Comparison of ENCODE assay signal across 6 cellular contexts in genomic region chr17:8189041-8189710, GRCh38. TPM values are rescaled to one million over a fixed set of nuclear protein-coding genes. Genes with fewer than 3 reads are reported as not detected.
A peak's percentile ranks its signal among the peaks of the same experiment; 100 is the strongest.
DNase-seq lines count a peak whose midpoint lies in the region.

No MANE protein-coding gene starts in this region.

- H3K36me3 Mint-ChIP-seq in activated naive CD4-positive, alpha-beta T cell treated with anti-CD3 and anti-CD28 coated beads, Interleukin-2, amount 50 U/mL, for 24 hours: no peaks in the 10 kb centered on the region

- H3K9ac ChIP-seq in mesenchymal stem cell (ENCODE audit: low read length): peak overlapping the region; percentile 87

- H3K27ac ChIP-seq in mesenchymal stem cell (ENCODE audit: low read length, poor library complexity, severe bottlenecking): peak overlapping the region; percentile 85

- H3K4me1 ChIP-seq in HAP-1 (peaks cover 21% of the 10 kb centered on the region), mesenchymal stem cell (ENCODE audit: control insufficient read depth, insufficient read depth, low read depth, low read length) (peaks cover 20% of the 10 kb centered on the region)

- no peak overlapping the region for H3K4me3 Mint-ChIP-seq in activated naive CD4-positive, alpha-beta T cell treated with anti-CD3 and anti-CD28 coated beads, Interleukin-2, amount 50 U/mL, for 24 hours

- peak overlapping the region in 1 of 2 experiments; percentile 66 for H3K23ac ChIP-seq in mesenchymal stem cell (ENCODE audit: low read length in 2 of 2)

- H3K4ac ChIP-seq in mesenchymal stem cell (ENCODE audit: low read depth in 1 of 2, low read length in 2 of 2): peak overlapping the region; percentile 24 to 94

- H3K4me1 Mint-ChIP-seq in activated naive CD4-positive, alpha-beta T cell treated with anti-CD3 and anti-CD28 coated beads, Interleukin-2, amount 50 U/mL, for 24 hours: peaks cover 12% of the 10 kb centered on the region

- DNase-seq in HAP-1 (ENCODE audit: low spot score in 2 of 2) (peak in 1 of 2 experiments; percentile 42), mesenchymal stem cell (peak; percentile 44), MV-4-11 (lab: John Stamatoyannopoulos, UW) (no peak), NCI-H1105 treated with DMSO at 0.1 percent for 48 hours (lab: John Stamatoyannopoulos, UW) (no peak), H4 (ENCODE audit: low spot score) (no peak)

- peaks cover 4% of the 10 kb centered on the region for H3K79me1 ChIP-seq in mesenchymal stem cell (replicated peaks; ENCODE audit: low read length, poor library complexity, severe bottlenecking)

- peak overlapping the region; percentile 93 for H3K4me3 ChIP-seq in HAP-1
- peak overlapping the region; percentile 75 to 88 for H3K4me3 ChIP-seq in mesenchymal stem cell (ENCODE audit: insufficient read depth in 1 of 2, low read depth in 1 of 2, low read length in 2 of 2)

- in situ Hi-C loops in HAP-1 (cut with MboI; ENCODE audit: low sequenced_read_pairs): loop anchor here (5.0 kb wide), 2 partner anchors 33 to 67 kb away; partner anchors contain the start of gene HES7

- peak overlapping the region in 1 of 2 experiments; percentile 91 for H2BK12ac ChIP-seq in mesenchymal stem cell (ENCODE audit: low read length in 2 of 2)

- no peak overlapping the region for H2AK5ac ChIP-seq in mesenchymal stem cell (ENCODE audit: low read length, severe bottlenecking)

- H3K9me3 Mint-ChIP-seq in activated naive CD4-positive, alpha-beta T cell treated with anti-CD3 and anti-CD28 coated beads, Interleukin-2, amount 50 U/mL, for 24 hours: no peaks in the 10 kb centered on the region

- H3K18ac ChIP-seq in mesenchymal stem cell (ENCODE audit: low read depth in 1 of 2, low read length in 2 of 2): peak overlapping the region; percentile 16 to 97

- H3K27me3 ChIP-seq in HAP-1 (ENCODE audit: low read depth) (no peaks in the 10 kb centered on the region), mesenchymal stem cell (ENCODE audit: control insufficient read depth in 1 of 2, insufficient read depth in 1 of 2, low read length in 2 of 2) (no peaks in the 10 kb centered on the region)

- no peak overlapping the region for H2BK120ac ChIP-seq in mesenchymal stem cell (ENCODE audit: low read depth, low read length)

- WGBS in mesenchymal stem cell: 10% methylated on average over 56 of the region's 67 CpGs

- H3K27ac Mint-ChIP-seq in activated naive CD4-positive, alpha-beta T cell treated with anti-CD3 and anti-CD28 coated beads, Interleukin-2, amount 50 U/mL, for 24 hours: peak overlapping the region; percentile 48

- peak overlapping the region in 1 of 2 experiments; percentile 87 for H3K14ac ChIP-seq in mesenchymal stem cell (ENCODE audit: low read length in 2 of 2)

- H4K8ac ChIP-seq in mesenchymal stem cell (ENCODE audit: low read length): no peak overlapping the region

- peak overlapping the region; percentile 91 for H3K4me2 ChIP-seq in mesenchymal stem cell (ENCODE audit: low read length, poor library complexity, severe bottlenecking)

- peak overlapping the region; percentile 80 for H2AFZ ChIP-seq in mesenchymal stem cell (ENCODE audit: low read depth, low read length)

- H2BK5ac ChIP-seq in mesenchymal stem cell (ENCODE audit: low read depth, low read length, poor library complexity, severe bottlenecking): no peak overlapping the region

- H3K36me3 ChIP-seq in HAP-1 (replicated peaks) (no peaks in the 10 kb centered on the region), mesenchymal stem cell (ENCODE audit: control insufficient read depth in 1 of 2, insufficient read depth in 2 of 2, low read depth in 1 of 2, low read length in 2 of 2) (no peaks in the 10 kb centered on the region)

- H3K27me3 Mint-ChIP-seq in activated naive CD4-positive, alpha-beta T cell treated with anti-CD3 and anti-CD28 coated beads, Interleukin-2, amount 50 U/mL, for 24 hours: no peaks in the 10 kb centered on the region

- peak overlapping the region; percentile 52 for H4K91ac ChIP-seq in mesenchymal stem cell (ENCODE audit: low read length)

- H3K9me3 ChIP-seq in HAP-1 (no peaks in the 10 kb centered on the region), mesenchymal stem cell (ENCODE audit: control insufficient read depth, low read length) (no peaks in the 10 kb centered on the region)

- H2BK15ac ChIP-seq in mesenchymal stem cell (ENCODE audit: low read depth, poor library complexity, severe bottlenecking): no peak overlapping the region

RNA-seq across cellular contexts. Expression of gene BORCS6, which starts 0.8 kb away (rescaled TPM):
- 5.7 TPM for polyA plus RNA-seq in mesenchymal stem cell (2013, experiment 1 of 2)
- 5.5 TPM for polyA plus RNA-seq in mesenchymal stem cell (2013, experiment 2 of 2)
- total RNA-seq in H4 (2014; rRNA removed; shearing (Covaris generic)): 0.62 and 0.68 TPM in 2 replicates

RNA-seq across cellular contexts. Expression of gene TMEM107, which starts 13.0 kb away (rescaled TPM):
- 9.0 TPM for polyA plus RNA-seq in mesenchymal stem cell (2013, experiment 1 of 2)
- polyA plus RNA-seq in mesenchymal stem cell (2013, experiment 2 of 2): 9.7 TPM
- total RNA-seq in H4 (2014; rRNA removed; shearing (Covaris generic)): 1.7 and 13.3 TPM in 2 replicates

RNA-seq across cellular contexts. Expression of gene AURKB, which starts 21.2 kb away (rescaled TPM):
- polyA plus RNA-seq in mesenchymal stem cell (2013, experiment 1 of 2): 11.5 TPM
- 11.0 TPM for polyA plus RNA-seq in mesenchymal stem cell (2013, experiment 2 of 2)
- total RNA-seq in H4 (2014; rRNA removed; shearing (Covaris generic)): 33.4 and 50.5 TPM in 2 replicates

RNA-seq across cellular contexts. Expression of gene VAMP2, which starts 26.4 kb away (rescaled TPM):
- polyA plus RNA-seq in mesenchymal stem cell (2013, experiment 1 of 2): 48.0 TPM
- 47.4 TPM for polyA plus RNA-seq in mesenchymal stem cell (2013, experiment 2 of 2)
- 0.64 TPM in 2 replicates for total RNA-seq in H4 (2014; rRNA removed; shearing (Covaris generic))

RNA-seq across cellular contexts. Expression of gene PER1, which starts 37.0 kb away (rescaled TPM):
- polyA plus RNA-seq in mesenchymal stem cell (2013, experiment 1 of 2): 34.9 TPM
- 25.8 TPM for polyA plus RNA-seq in mesenchymal stem cell (2013, experiment 2 of 2)
- 4.4 and 4.6 TPM in 2 replicates for total RNA-seq in H4 (2014; rRNA removed; shearing (Covaris generic))
